8 cellular contexts compared by ENCODE assay signal in genomic region chr9:121199921-121200320, GRCh38. TPM values are rescaled to one million over a fixed set of nuclear protein-coding genes. Genes with fewer than 3 reads are reported as not detected.
DNase-seq lines count a peak whose midpoint lies in the region; ATAC-seq and TF ChIP-seq lines count a peak whose summit lies in the region.

No MANE protein-coding gene starts in this region.

- H3K79me1 ChIP-seq in mesenchymal stem cell (replicated peaks; ENCODE audit: low read length, poor library complexity, severe bottlenecking), result peaks cover 3% of the 10 kb centered on the region

- H3K36me3 Mint-ChIP-seq in activated naive CD8-positive, alpha-beta T cell treated with anti-CD3 and anti-CD28 coated beads, Interleukin-2, amount 50 U/mL, for 24 hours (ENCODE audit: low read depth), result peaks cover 14% of the 10 kb centered on the region

- no peak overlapping the region for H2BK15ac ChIP-seq in mesenchymal stem cell (ENCODE audit: low read depth, poor library complexity, severe bottlenecking)

- H3K14ac ChIP-seq in mesenchymal stem cell (ENCODE audit: low read length in 2 of 2), result no peak overlapping the region

- peaks cover 5% of the 10 kb centered on the region for H3K27me3 Mint-ChIP-seq in activated naive CD8-positive, alpha-beta T cell treated with anti-CD3 and anti-CD28 coated beads, Interleukin-2, amount 50 U/mL, for 24 hours

- no peak overlapping the region for H2BK120ac ChIP-seq in mesenchymal stem cell (ENCODE audit: low read depth, low read length)

- H3K9me3 Mint-ChIP-seq in activated naive CD8-positive, alpha-beta T cell treated with anti-CD3 and anti-CD28 coated beads, Interleukin-2, amount 50 U/mL, for 24 hours, result no peaks in the 10 kb centered on the region

- H2AK5ac ChIP-seq in mesenchymal stem cell (ENCODE audit: low read length, severe bottlenecking), result no peak overlapping the region

- H3K4me3 Mint-ChIP-seq in activated naive CD8-positive, alpha-beta T cell treated with anti-CD3 and anti-CD28 coated beads, Interleukin-2, amount 50 U/mL, for 24 hours, result peak overlapping the region; percentile 92

- H3K23ac ChIP-seq in mesenchymal stem cell (ENCODE audit: low read length in 2 of 2), result no peak overlapping the region

- no peak overlapping the region for H3K18ac ChIP-seq in mesenchymal stem cell (ENCODE audit: low read depth in 1 of 2, low read length in 2 of 2)

- H3K9me3 ChIP-seq in mesenchymal stem cell (ENCODE audit: control insufficient read depth, low read length), result no peaks in the 10 kb centered on the region

- no peaks in the 10 kb centered on the region for H3K36me3 ChIP-seq in mesenchymal stem cell (ENCODE audit: control insufficient read depth in 1 of 2, insufficient read depth in 2 of 2, low read depth in 1 of 2, low read length in 2 of 2)

- no peak overlapping the region for H2BK12ac ChIP-seq in mesenchymal stem cell (ENCODE audit: low read length in 2 of 2)

- peak overlapping the region; percentile 68 for H3K4me2 ChIP-seq in mesenchymal stem cell (ENCODE audit: low read length, poor library complexity, severe bottlenecking)

- H4K91ac ChIP-seq in mesenchymal stem cell (ENCODE audit: low read length), result no peak overlapping the region

- H3K27ac ChIP-seq in 22Rv1 (peak overlapping the region; percentile 88), mesenchymal stem cell (ENCODE audit: low read length, poor library complexity, severe bottlenecking) (no peak overlapping the region)

- no peak overlapping the region for H4K8ac ChIP-seq in mesenchymal stem cell (ENCODE audit: low read length)

- H3K4ac ChIP-seq in mesenchymal stem cell (ENCODE audit: low read depth in 1 of 2, low read length in 2 of 2), result no peak overlapping the region

- DNase-seq in HFF-Myc (ENCODE audit: extremely low read depth, low read depth), result no peak
- no peak for DNase-seq in activated naive CD8-positive, alpha-beta T cell treated with anti-CD3 and anti-CD28 coated beads, Interleukin-2, amount 50 U/mL, for 24 hours
- peak; percentile 28 for DNase-seq in mesenchymal stem cell
- no peak for DNase-seq in cerebellar nuclear complex (lab: John Stamatoyannopoulos, UW)
- DNase-seq in NCI-H128 (lab: John Stamatoyannopoulos, UW; ENCODE audit: unreplicated experiment), result no peak
- no peak for DNase-seq in stimulated activated naive CD4-positive, alpha-beta T cell treated with Interleukin-2 at 50 U/mL for 16 hours (lab: John Stamatoyannopoulos, UW)
- no peak for DNase-seq in activated effector memory CD4-positive, alpha-beta T cell treated with Interleukin-2 at 50 U/mL for 16 hours

- no peak overlapping the region for H2BK5ac ChIP-seq in mesenchymal stem cell (ENCODE audit: low read depth, low read length, poor library complexity, severe bottlenecking)

- H3K4me3 ChIP-seq in HFF-Myc (replicated peaks; ENCODE audit: low read depth, low read length), result peak overlapping the region; percentile 90
- H3K4me3 ChIP-seq in mesenchymal stem cell (ENCODE audit: insufficient read depth in 1 of 2, low read depth in 1 of 2, low read length in 2 of 2), result peak overlapping the region in 1 of 2 experiments; percentile 84

- 60% methylated on average over 1 of the region's 2 CpGs for whole genome bisulfite sequencing in mesenchymal stem cell

- H3K4me1 ChIP-seq in mesenchymal stem cell (ENCODE audit: control insufficient read depth, insufficient read depth, low read depth, low read length), result peaks cover 3% of the 10 kb centered on the region

- peaks cover 64% of the 10 kb centered on the region for H3K4me1 Mint-ChIP-seq in activated naive CD8-positive, alpha-beta T cell treated with anti-CD3 and anti-CD28 coated beads, Interleukin-2, amount 50 U/mL, for 24 hours

- H2AFZ ChIP-seq in mesenchymal stem cell (ENCODE audit: low read depth, low read length), result no peak overlapping the region

- H3K27me3 ChIP-seq in mesenchymal stem cell (ENCODE audit: control insufficient read depth in 1 of 2, insufficient read depth in 1 of 2, low read length in 2 of 2), result no peaks in the 10 kb centered on the region

- H3K9ac ChIP-seq in mesenchymal stem cell (ENCODE audit: low read length), result peak overlapping the region; percentile 86

- TF ChIP-seq CTCF in 22Rv1 (IDR thresholded peaks at IDR 0.05), result no peak
- TF ChIP-seq CTCF in HFF-Myc (IDR thresholded peaks at IDR 0.05; ENCODE audit: low read depth, low read length, missing control alignments), result no peak

- H3K27ac Mint-ChIP-seq in activated naive CD8-positive, alpha-beta T cell treated with anti-CD3 and anti-CD28 coated beads, Interleukin-2, amount 50 U/mL, for 24 hours, result peak overlapping the region; percentile 59

- ATAC-seq in activated naive CD8-positive, alpha-beta T cell treated with anti-CD3 and anti-CD28 coated beads, Interleukin-2, amount 50 U/mL, for 24 hours, result no peak

RNA-seq across cellular contexts. Expression of gene RAB14, which starts 1.7 kb away (rescaled TPM):
- 40.1 TPM for polyA plus RNA-seq in mesenchymal stem cell (2013, experiment 1 of 2)
- polyA plus RNA-seq in mesenchymal stem cell (2013, experiment 2 of 2), result 41.9 TPM
